Comparison of ENCODE assay signal across 2 cellular contexts in genomic region chr2:64652231-64653173, GRCh38.
TF ChIP-seq lines count a peak whose summit lies in the region.

No MANE protein-coding gene starts in this region.

TF ChIP-seq in IMR-90, 13 proteins besides CTCF, POLR2A, EP300 and RAD21:
- no peak for TF ChIP-seq RCOR1 (IDR thresholded peaks at IDR 0.05; ENCODE audit: insufficient replicate concordance, low read length)
- 0 out of 2 replicates have a peak, but pooled peaks have one; percentile 14 for TF ChIP-seq MXI1 (IDR thresholded peaks at IDR 0.05; ENCODE audit: borderline replicate concordance, low read depth, low read length)
- TF ChIP-seq CEBPB (IDR thresholded peaks at IDR 0.05; ENCODE audit: low read depth, low read length) = peak; percentile 80
- TF ChIP-seq NFE2L2 (IDR thresholded peaks at IDR 0.05; ENCODE audit: low read depth, low read length) = no peak

TF ChIP-seq in endothelial cell of umbilical vein, 7 proteins besides CTCF, POLR2A, EP300 and RAD21:
- TF ChIP-seq FOS (IDR thresholded peaks at IDR 0.05; ENCODE audit: borderline replicate concordance, insufficient read depth, low read length) (no peak), GATA2 (IDR thresholded peaks at IDR 0.05; ENCODE audit: insufficient read depth, insufficient read length, low read depth, low read length) (no peak), POLR2AphosphoS5 (IDR thresholded peaks at IDR 0.05; ENCODE audit: insufficient read depth, low read depth, low read length) (no peak), JUN (IDR thresholded peaks at IDR 0.05; ENCODE audit: borderline replicate concordance, insufficient read depth, insufficient read length, low read depth) (no peak), EZH2 (IDR thresholded peaks at IDR 0.05; ENCODE audit: borderline replicate concordance, low read depth, low read length, severe bottlenecking) (no peak), MAX (IDR thresholded peaks at IDR 0.05; ENCODE audit: insufficient read depth, insufficient read length) (no peak), MYC (IDR thresholded peaks at IDR 0.05; ENCODE audit: low read depth, low read length) (no peak)
TF ChIP-seq in endothelial cell of umbilical vein: peak in this region for 0.
